ENCODE assay signal across 6 cellular contexts in genomic region chr5:30698217-30698616, GRCh38.
"Had no signal": no experiment of that assay in that cellular context is flagged by ENCODE, and none has a peak within 500 bp of the region (broad histone marks: within the 10 kb centered on the region; RNA-seq: fewer than 3 reads in every experiment).

No MANE protein-coding gene starts in this region.

- H3K9ac ChIP-seq: GM23248 had no signal

- H2AFZ ChIP-seq: GM23248 had no signal

- H3K27ac ChIP-seq: GM23248 had no signal

- H3K4me3 ChIP-seq: GM23248, K562 had no signal

- DNase-seq: GM23248, GOT3, H7, HCEC 1CT, IMR-90 had no signal

- ATAC-seq: K562 had no signal
